Comparison of ENCODE assay signal across 8 cellular contexts in genomic region chr20:56469077-56469449, GRCh38. TPM values are rescaled to one million over a fixed set of nuclear protein-coding genes. Genes with fewer than 3 reads are reported as not detected.
DNase-seq lines count a peak whose midpoint lies in the region; ATAC-seq and TF ChIP-seq lines count a peak whose summit lies in the region.

No MANE protein-coding gene starts in this region.

- H3K4me1 ChIP-seq in mononuclear cell (ENCODE audit: insufficient read depth, low read length), result peaks cover 45% of the 10 kb centered on the region

- no peak for TF ChIP-seq CTCF in cardiac fibroblast (IDR thresholded peaks at IDR 0.05; ENCODE audit: low read depth, low read length)

- no peaks in the 10 kb centered on the region for H3K27me3 ChIP-seq in mononuclear cell (ENCODE audit: insufficient read depth, low read length)

- H3K9me3 ChIP-seq in mononuclear cell (ENCODE audit: low read depth, low read length), result no peaks in the 10 kb centered on the region

- H3K4me3 Mint-ChIP-seq in stimulated activated naive CD8-positive, alpha-beta T cell treated with anti-CD3 and anti-CD28 coated beads, Interleukin-15, Interleukin-2, amounts not matched to agents 100 ng/mL and 50 ng/mL, for 24 hours, result peak overlapping the region; percentile 97

- H3K27me3 Mint-ChIP-seq in stimulated activated naive CD8-positive, alpha-beta T cell treated with anti-CD3 and anti-CD28 coated beads, Interleukin-15, Interleukin-2, amounts not matched to agents 100 ng/mL and 50 ng/mL, for 24 hours, result no peaks in the 10 kb centered on the region

- ATAC-seq in stimulated activated naive CD8-positive, alpha-beta T cell treated with anti-CD3 and anti-CD28 coated beads, Interleukin-15, Interleukin-2, amounts not matched to agents 100 U/mL and 50 U/mL, for 24 hours, result no peak
- no peak for ATAC-seq in HG02588 (IDR thresholded peaks at IDR 0.05; ENCODE audit: unreplicated experiment)

- H3K36me3 Mint-ChIP-seq in stimulated activated naive CD8-positive, alpha-beta T cell treated with anti-CD3 and anti-CD28 coated beads, Interleukin-15, Interleukin-2, amounts not matched to agents 100 ng/mL and 50 ng/mL, for 24 hours (ENCODE audit: low read depth), result peaks cover 13% of the 10 kb centered on the region

- no peaks in the 10 kb centered on the region for H3K9me3 Mint-ChIP-seq in stimulated activated naive CD8-positive, alpha-beta T cell treated with anti-CD3 and anti-CD28 coated beads, Interleukin-15, Interleukin-2, amounts not matched to agents 100 ng/mL and 50 ng/mL, for 24 hours

- peaks cover 45% of the 10 kb centered on the region for H3K4me1 Mint-ChIP-seq in stimulated activated naive CD8-positive, alpha-beta T cell treated with anti-CD3 and anti-CD28 coated beads, Interleukin-15, Interleukin-2, amounts not matched to agents 100 ng/mL and 50 ng/mL, for 24 hours (ENCODE audit: low read depth)

- DNase-seq in stimulated activated naive CD8-positive, alpha-beta T cell treated with anti-CD3 and anti-CD28 coated beads, Interleukin-15, Interleukin-2, amounts not matched to agents 100 U/mL and 50 U/mL, for 24 hours, result no peak
- DNase-seq in cardiac fibroblast (ENCODE audit: low read depth in 2 of 2) (no peak), cerebellar cortex (ENCODE audit: low spot score) (no peak), NOMO-1 treated with DMSO at 0.1 percent for 48 hours (lab: John Stamatoyannopoulos, UW; ENCODE audit: unreplicated experiment) (no peak)
- DNase-seq in activated effector memory CD4-positive, alpha-beta T cell treated with anti-CD3 and anti-CD28 coated beads, Interleukin-2, amount 50 U/mL, for 16 hours, result no peak

- peak overlapping the region; percentile 76 for H3K27ac Mint-ChIP-seq in stimulated activated naive CD8-positive, alpha-beta T cell treated with anti-CD3 and anti-CD28 coated beads, Interleukin-15, Interleukin-2, amounts not matched to agents 100 ng/mL and 50 ng/mL, for 24 hours

- H3K4me3 ChIP-seq in cardiac fibroblast (replicated peaks in 1 of 2; ENCODE audit: low read depth in 2 of 2, low read length in 2 of 2), result peak overlapping the region; percentile 77 to 94
- peak overlapping the region; percentile 98 for H3K4me3 ChIP-seq in mononuclear cell (ENCODE audit: low read length)

RNA-seq across cellular contexts. Expression of gene RTF2, which starts 0.6 kb away (rescaled TPM):
- total RNA-seq in mononuclear cell, result 49.7 TPM

RNA-seq across cellular contexts. Expression of gene FAM209A, which starts 55.5 kb away (rescaled TPM):
- 3.7 TPM for total RNA-seq in mononuclear cell

RNA-seq across cellular contexts. Expression of gene CASS4, which starts 57.0 kb away (rescaled TPM):
- 13.4 TPM for total RNA-seq in mononuclear cell
